9 cellular contexts compared by ENCODE assay signal in genomic region chr9:5714501-5715401, GRCh38.
DNase-seq lines count a peak whose midpoint lies in the region; ATAC-seq and TF ChIP-seq lines count a peak whose summit lies in the region.
"Had no signal": no experiment of that assay in that cellular context is flagged by ENCODE, and none has a peak within 500 bp of the region (broad histone marks: within the 10 kb centered on the region; RNA-seq: fewer than 3 reads in every experiment).

No MANE protein-coding gene starts in this region.

- H3K27me3 ChIP-seq in Loucy (ENCODE audit: insufficient read depth, low read length, poor library complexity, severe bottlenecking): no peaks in the 10 kb centered on the region
- no peaks in the 10 kb centered on the region for H3K27me3 ChIP-seq in mammary epithelial cell (ENCODE audit: insufficient read depth, low read length)
- no peaks in the 10 kb centered on the region for H3K27me3 ChIP-seq in suprapubic skin

- peak; percentile 68 for TF ChIP-seq CTCF in Loucy (conservative IDR thresholded peaks at IDR 0.05; ENCODE audit: low read length)
- TF ChIP-seq CTCF in mammary epithelial cell (conservative IDR thresholded peaks at IDR 0.05 in 1 of 2, IDR thresholded peaks at IDR 0.05 in 1 of 2; ENCODE audit: extremely low read depth in 1 of 2, insufficient read depth in 1 of 2, low read depth in 1 of 2, low read length in 2 of 2): peak; percentile 70 to 71
- no peak for TF ChIP-seq CTCF in mucosa of descending colon (IDR thresholded peaks at IDR 0.05)
- TF ChIP-seq CTCF in suprapubic skin (IDR thresholded peaks at IDR 0.05): no peak

- H3K36me3 ChIP-seq in Loucy (ENCODE audit: insufficient read depth, low read length): peaks cover 37% of the 10 kb centered on the region
- peaks cover 12% of the 10 kb centered on the region for H3K36me3 ChIP-seq in mammary epithelial cell (ENCODE audit: insufficient read depth, low read length)
- no peaks in the 10 kb centered on the region for H3K36me3 ChIP-seq in mucosa of descending colon (ENCODE audit: low read depth)
- peaks cover 51% of the 10 kb centered on the region for H3K36me3 ChIP-seq in suprapubic skin

- TF ChIP-seq POLR2A in suprapubic skin (IDR thresholded peaks at IDR 0.05): no peak

- H4K20me1 ChIP-seq in Loucy (ENCODE audit: insufficient read depth, low read length, poor library complexity, severe bottlenecking): no peaks in the 10 kb centered on the region
- no peaks in the 10 kb centered on the region for H4K20me1 ChIP-seq in mammary epithelial cell (ENCODE audit: insufficient read depth, low read length)

- no peak for TF ChIP-seq EP300 in suprapubic skin (IDR thresholded peaks at IDR 0.05)

- H3K27ac ChIP-seq in mammary epithelial cell (ENCODE audit: insufficient read depth, low read depth, low read length) (peak overlapping the region; percentile 14), suprapubic skin (no peak overlapping the region)

- ATAC-seq in mucosa of descending colon (peak; percentile 37), GM18502 (IDR thresholded peaks at IDR 0.05; ENCODE audit: poor library complexity, unreplicated experiment) (no peak), GM18868 (IDR thresholded peaks at IDR 0.05; ENCODE audit: unreplicated experiment) (no peak)

- no peaks in the 10 kb centered on the region for H3K79me2 ChIP-seq in Loucy (ENCODE audit: insufficient read depth, low read length)
- peaks cover 12% of the 10 kb centered on the region for H3K79me2 ChIP-seq in mammary epithelial cell (ENCODE audit: insufficient read depth, low read length)

- H3K9me2 ChIP-seq in Loucy (replicated peaks; ENCODE audit: low read depth, low read length): no peaks in the 10 kb centered on the region

- DNase-seq in EH (ENCODE audit: low read depth): peak; percentile 48
- DNase-seq in mammary epithelial cell: peak; percentile 49
- DNase-seq in mucosa of descending colon: peak in 1 of 3 donors; percentile 10
- DNase-seq in suprapubic skin (ENCODE audit: low spot score in 2 of 2): no peak
- DNase-seq in NCI-H1417 treated with DMSO at 0.1 percent for 48 hours (lab: John Stamatoyannopoulos, UW): no peak
- DNase-seq: activated T-cell treated with anti-CD3 and anti-CD28 coated beads for 4 hours had no signal

- intact Hi-C loops in mammary epithelial cell (cut with micrococcal nuclease) (loop anchor here (1.0 to 10.0 kb wide), 6 partner anchors 85 to 530 kb away; partner anchors contain the start of genes CD274, INSL6, PDCD1LG2 and RIC1), mucosa of descending colon (cut with DNase I, micrococcal nuclease) (no loop called here)

- peaks cover 10% of the 10 kb centered on the region; the same call in 1 of the 2 replicates for H3K9me3 ChIP-seq in Loucy (ENCODE audit: insufficient read depth, low read depth, low read length)
- no peaks in the 10 kb centered on the region for H3K9me3 ChIP-seq in mammary epithelial cell (replicated peaks; ENCODE audit: insufficient read depth, low read length)
- H3K9me3 ChIP-seq in mucosa of descending colon: no peaks in the 10 kb centered on the region
- no peaks in the 10 kb centered on the region for H3K9me3 ChIP-seq in suprapubic skin

- H3K4me1 ChIP-seq in Loucy (ENCODE audit: insufficient read depth, low read length, poor library complexity, severe bottlenecking) (peaks cover 15% of the 10 kb centered on the region), mammary epithelial cell (ENCODE audit: insufficient read depth, low read length) (no peaks in the 10 kb centered on the region), mucosa of descending colon (ENCODE audit: low read depth) (peaks cover 11% of the 10 kb centered on the region), suprapubic skin (no peaks in the 10 kb centered on the region)

- in situ Hi-C loops in mammary epithelial cell (cut with MboI; ENCODE audit: low sequenced_read_pairs in 2 of 2): no loop called here

- H3K4me3 ChIP-seq in Loucy (ENCODE audit: low read length, poor library complexity, severe bottlenecking) (no peak overlapping the region), mammary epithelial cell (replicated peaks in 1 of 3; ENCODE audit: insufficient read depth in 1 of 3, low read depth in 2 of 3, low read length in 3 of 3) (no peak overlapping the region), mucosa of descending colon (no peak overlapping the region), suprapubic skin (no peak overlapping the region)

- no peak overlapping the region for H2AFZ ChIP-seq in Loucy (ENCODE audit: low read length)
- H2AFZ ChIP-seq in mammary epithelial cell (ENCODE audit: low read depth, low read length): no peak overlapping the region

- no TSS peak for BruUV-seq in mammary epithelial cell (replicated peaks; lab: Mats Ljungman, UMichigan)

- H3K9ac ChIP-seq in Loucy (ENCODE audit: low read depth, low read length, poor library complexity, severe bottlenecking) (no peak overlapping the region), mammary epithelial cell (ENCODE audit: insufficient read depth, low read length) (no peak overlapping the region)

- H3K4me2 ChIP-seq in Loucy (ENCODE audit: low read depth, low read length, poor library complexity, severe bottlenecking) (no peak overlapping the region), mammary epithelial cell (ENCODE audit: insufficient read depth, low read depth, low read length) (no peak overlapping the region)

- CTCF ChIA-PET in mammary epithelial cell (lab: Charles Lee; ENCODE audit: low non-redundant PET): interaction anchor here (0.6 kb wide), 2 partner anchors 114 to 394 kb away, joined by 3 to 4 read pairs; no protein-coding TSS in a partner anchor

- dilution Hi-C loops in mammary epithelial cell (cut with HindIII; ENCODE audit: low sequenced_read_pairs): no loop called here

- H3F3A ChIP-seq in Loucy (ENCODE audit: low read depth): 0 out of 2 replicates have a peak, but pooled peaks cover under 1% of the 10 kb centered on the region

- WGBS in mammary epithelial cell (ENCODE audit: low coverage, missing lambda C conversion rate): 74% methylated on average over 4 of the region's 4 CpGs
- 78% methylated on average over 4 of the region's 4 CpGs for WGBS in suprapubic skin

Comparison
In these comparisons a context has a peak if more than half of its experiments do, and no peak if none do; other contexts are left out.
1. DNase-seq: peak in EH (single experiment) and mammary epithelial cell (single experiment); none in suprapubic skin (0 of 2) and NCI-H1417 treated with DMSO at 0.1 percent for 48 hours (single experiment).
2. CTCF ChIP-seq: peak in Loucy (single experiment) and mammary epithelial cell (2 of 2); none in mucosa of descending colon (single experiment) and suprapubic skin (0 of 2).